Comparison of ENCODE assay signal across 26 cellular contexts in genomic region chr4:8141935-8142334, GRCh38. TPM values are rescaled to one million over a fixed set of nuclear protein-coding genes. Genes with fewer than 3 reads are reported as not detected.
DNase-seq lines count a peak whose midpoint lies in the region; ATAC-seq and TF ChIP-seq lines count a peak whose summit lies in the region.
"Had no signal": no experiment of that assay in that cellular context is flagged by ENCODE, and none has a peak within 500 bp of the region (broad histone marks: within the 10 kb centered on the region; RNA-seq: fewer than 3 reads in every experiment).

No MANE protein-coding gene starts in this region.

- H3K36me3 ChIP-seq in heart right ventricle (no peaks in the 10 kb centered on the region), skeletal muscle tissue (ENCODE audit: control insufficient read depth in 3 of 3, insufficient read depth in 3 of 3, low read length in 3 of 3) (no peaks in the 10 kb centered on the region), neural progenitor cell (no peaks in the 10 kb centered on the region), stomach (no peaks in the 10 kb centered on the region)
- H3K36me3 ChIP-seq: BLaER1 treated with 17β-estradiol and CSF1 and Interleukin-3, amounts not matched to agents 10 nM and 100 nM; HAP-1; SJCRH30 had no signal

- peaks cover 27% of the 10 kb centered on the region for H3K27me3 Mint-ChIP-seq in neural progenitor cell (ENCODE audit: insufficient read depth, low read depth)

- DNase-seq in heart right ventricle: peak in 1 of 2 donors; percentile 56
- DNase-seq in myocyte (ENCODE audit: low read depth): peak; percentile 42
- no peak for DNase-seq in neural progenitor cell (ENCODE audit: low spot score)
- no peak for DNase-seq in MV-4-11 (lab: John Stamatoyannopoulos, UW)
- no peak for DNase-seq in NCI-H1417 treated with DMSO at 0.1 percent for 48 hours (lab: John Stamatoyannopoulos, UW)
- DNase-seq in stomach: no peak
- DNase-seq: CD4-positive, alpha-beta T cell; DMS53; GOT3; HFFc6; Kasumi-1; NCI-H1105; NCI-H146; NCI-H1930; NCI-H446; NCI-H524 treated with DMSO at 0.1 percent for 48 hours; NCI-H774; SJCRH30 had no signal

- 41 to 65% methylated on average over 9 of the region's 9 CpGs for WGBS in heart right ventricle, 2 donors
- WGBS in stomach, 5 donors: 65 to 92% (median 84%) methylated on average over 4 to 9 of the region's 9 CpGs

- H3K4me3 ChIP-seq in heart right ventricle (no peak overlapping the region), skeletal muscle tissue (ENCODE audit: low read length in 3 of 3) (peak overlapping the region in 2 of 3 donors; percentile 48 to 49), neural progenitor cell (no peak overlapping the region), stomach (no peak overlapping the region)
- H3K4me3 ChIP-seq: BLaER1 treated with 17β-estradiol and CSF1 and Interleukin-3, amounts not matched to agents 10 nM and 100 nM; HAP-1; K562; SJCRH30 had no signal

- peak overlapping the region; percentile 52 to 79 (median 63) for H3K9ac ChIP-seq in skeletal muscle tissue (ENCODE audit: low read depth in 1 of 3, low read length in 3 of 3)
- H3K9ac ChIP-seq in neural progenitor cell: no peak overlapping the region
- H3K9ac ChIP-seq: BLaER1 treated with 17β-estradiol and CSF1 and Interleukin-3, amounts not matched to agents 10 nM and 100 nM had no signal

- intact Hi-C loops in heart right ventricle (cut with DNase I) (no loop called here), stomach (cut with DNase I; ENCODE audit: low total_unique reads) (no loop called here)

- no peak overlapping the region for H3K27ac Mint-ChIP-seq in neural progenitor cell
- H3K27ac Mint-ChIP-seq: CD4-positive, alpha-beta T cell; HFFc6 had no signal

- H3K4me1 ChIP-seq in heart right ventricle (peaks cover 10 to 60% (median 29%) of the 10 kb centered on the region in 9 donors), skeletal muscle tissue (ENCODE audit: control insufficient read depth in 3 of 3, insufficient read depth in 3 of 3, low read length in 3 of 3) (peaks cover 54 to 57% (median 56%) of the 10 kb centered on the region in 3 donors), neural progenitor cell (peaks cover 12% of the 10 kb centered on the region), stomach (peaks cover 0 to 41% (median 16%) of the 10 kb centered on the region in 4 donors)
- H3K4me1 ChIP-seq: HAP-1 had no signal

- no peak for TF ChIP-seq POLR2A in stomach (IDR thresholded peaks at IDR 0.05)

- no peaks in the 10 kb centered on the region for H3K79me2 ChIP-seq in neural progenitor cell (ENCODE audit: low read depth)

- H3K9me3 Mint-ChIP-seq in neural progenitor cell: peaks cover 10% of the 10 kb centered on the region
- H3K9me3 Mint-ChIP-seq: CD4-positive, alpha-beta T cell; HFFc6 had no signal

- H3K4me3 Mint-ChIP-seq in neural progenitor cell: no peak overlapping the region
- H3K4me3 Mint-ChIP-seq: CD4-positive, alpha-beta T cell; HFFc6 had no signal

- no peak overlapping the region for H2AFZ ChIP-seq in neural progenitor cell (replicated peaks)

- TF ChIP-seq EP300 in stomach (IDR thresholded peaks at IDR 0.05): no peak

- H3K27me3 ChIP-seq in heart right ventricle (peaks cover 0 to 8% (median 0%) of the 10 kb centered on the region in 7 donors), skeletal muscle tissue (ENCODE audit: control insufficient read depth in 3 of 3, insufficient read depth in 3 of 3, low read length in 3 of 3) (no peaks in the 10 kb centered on the region), neural progenitor cell (peaks cover 7% of the 10 kb centered on the region), stomach (peaks cover 0 to 28% (median 9%) of the 10 kb centered on the region in 3 donors)

- no peak for TF ChIP-seq CTCF in heart right ventricle (IDR thresholded peaks at IDR 0.05)
- TF ChIP-seq CTCF in neural progenitor cell (IDR thresholded peaks at IDR 0.05): no peak
- no peak for TF ChIP-seq CTCF in stomach (IDR thresholded peaks at IDR 0.05)

- no peaks in the 10 kb centered on the region for H3F3A ChIP-seq in neural progenitor cell (ENCODE audit: low read depth)

- ATAC-seq in esophagus mucosa (peak; percentile 7), heart right ventricle (peak; percentile 56 to 80 (median 73))
- ATAC-seq: K562 had no signal

- peaks cover 28% of the 10 kb centered on the region for H3K4me1 Mint-ChIP-seq in neural progenitor cell

- H3K9me3 ChIP-seq in heart right ventricle (peaks cover 0 to 11% (median 0%) of the 10 kb centered on the region in 11 donors), skeletal muscle tissue (ENCODE audit: control insufficient read depth in 3 of 3, low read length in 3 of 3) (no peaks in the 10 kb centered on the region), neural progenitor cell (ENCODE audit: low read depth) (no peaks in the 10 kb centered on the region), stomach (no peaks in the 10 kb centered on the region)
- H3K9me3 ChIP-seq: HAP-1 had no signal

- no peaks in the 10 kb centered on the region for H3K36me3 Mint-ChIP-seq in neural progenitor cell

- no peaks in the 10 kb centered on the region for H4K20me1 ChIP-seq in neural progenitor cell (ENCODE audit: low read depth)

- H3K4me2 ChIP-seq in neural progenitor cell: no peak overlapping the region
- H3K4me2 ChIP-seq: BLaER1 treated with 17β-estradiol and CSF1 and Interleukin-3, amounts not matched to agents 10 nM and 100 nM had no signal

- H3K27ac ChIP-seq in heart right ventricle (peak overlapping the region in 7 of 10 donors; percentile 36 to 92 (median 78)), skeletal muscle tissue (ENCODE audit: low read depth, low read length) (peak overlapping the region; percentile 98), neural progenitor cell (no peak overlapping the region), stomach (no peak overlapping the region)
- H3K27ac ChIP-seq: BLaER1 treated with 17β-estradiol and CSF1 and Interleukin-3, amounts not matched to agents 10 nM and 100 nM; SJCRH30 had no signal

RNA-seq across cellular contexts. Expression of gene ABLIM2, which starts 16.7 kb away (rescaled TPM):
- total RNA-seq in esophagus mucosa: 20.1 TPM
- total RNA-seq in heart right ventricle: 10 to 100 TPM; 11.6 to 27.8 (median 17.7) TPM
- 1 to 10 TPM; 7.2 to 9.1 TPM for polyA plus RNA-seq in heart right ventricle
- total RNA-seq in myocyte: 4.0 and 5.6 TPM in 2 replicates
- polyA plus RNA-seq in myocyte (2012): 7.4 TPM
- 7.3 TPM for total RNA-seq in skeletal muscle tissue
- 0.24 and 1.2 TPM in 2 replicates for total RNA-seq in neural progenitor cell (ENCODE audit: low replicate concordance)
- total RNA-seq in stomach: 10 to 100 TPM in 2 of 5 donors, 1 to 10 TPM in 3; 3.1 to 28.0 (median 9.4) TPM
- polyA plus RNA-seq in stomach: 1 to 10 TPM; 2.3 to 5.8 (median 2.4) TPM
- total RNA-seq: K562, M059J had no signal
- polyA plus RNA-seq: AG04450, K562 had no signal

RNA-seq across cellular contexts. Expression of gene SH3TC1, which starts 57.2 kb away (rescaled TPM):
- total RNA-seq in esophagus mucosa: 52.9 TPM
- total RNA-seq in heart right ventricle: 10 to 100 TPM in 7 of 10 donors, 1 to 10 TPM in 3; 7.4 to 22.8 (median 12.7) TPM
- 1 to 10 TPM; 7.9 to 8.0 TPM for polyA plus RNA-seq in heart right ventricle
- 0.68 and 0.94 TPM in 2 replicates for total RNA-seq in myocyte
- 0.29 TPM for polyA plus RNA-seq in myocyte (2012)
- 13.0 TPM for total RNA-seq in skeletal muscle tissue
- total RNA-seq in neural progenitor cell (ENCODE audit: low replicate concordance): 0.22 and 0.25 TPM in 2 replicates
- total RNA-seq in stomach: 10 to 100 TPM; 22.8 to 96.2 (median 52.5) TPM
- 10 to 100 TPM; 12.0 to 18.2 (median 13.9) TPM for polyA plus RNA-seq in stomach
- total RNA-seq: G401 had no signal

Comparison
In these comparisons a context has a peak if more than half of its experiments do, and no peak if none do; other contexts are left out.
1. H3K27ac ChIP-seq: peak in heart right ventricle (7 of 10) and skeletal muscle tissue (single experiment); none in neural progenitor cell (single experiment) and stomach (0 of 5).
2. H3K4me3 ChIP-seq: peak in skeletal muscle tissue (2 of 3); none in heart right ventricle (0 of 10), neural progenitor cell (single experiment) and stomach (0 of 4).